In the genomic region with DNA sequence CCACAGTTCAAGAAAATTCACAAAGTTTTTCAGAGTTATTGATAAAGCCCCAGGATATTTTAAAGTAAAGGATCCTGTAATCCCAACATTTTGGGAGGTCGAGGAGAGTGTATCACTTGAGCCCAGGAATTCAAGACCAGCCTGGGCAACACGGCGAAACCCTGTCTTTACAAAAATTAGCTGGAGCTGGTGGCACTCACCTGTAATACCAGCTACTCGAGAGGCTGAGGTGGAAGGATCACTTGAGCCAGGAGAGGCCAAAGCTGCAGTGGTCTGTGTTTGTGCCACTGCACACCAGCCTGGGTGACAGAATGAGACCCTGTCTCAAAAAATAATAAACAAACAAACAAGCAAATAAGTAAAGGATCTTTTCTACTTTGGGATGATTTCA, we compare ENCODE assay signal across 8 cellular contexts. TPM values are rescaled to one million over a fixed set of nuclear protein-coding genes. Genes with fewer than 3 reads are reported as not detected.
"Had no signal": no experiment of that assay in that cellular context is flagged by ENCODE, and none has a peak within 500 bp of the region (broad histone marks: within the 10 kb centered on the region; RNA-seq: fewer than 3 reads in every experiment).

No MANE protein-coding gene starts in this region.

- H3K4me1 ChIP-seq: HAP-1 had no signal

- H3K4me3 ChIP-seq: GM23248, HAP-1 had no signal

- H3K27ac ChIP-seq: GM23248 had no signal

- H3K9me3 ChIP-seq: HAP-1 had no signal

- H3K36me3 ChIP-seq: HAP-1 had no signal

- ATAC-seq: HCT116 had no signal

- DNase-seq: GM23248, GOT3, H7, HFFc6, KBM-7 had no signal

RNA-seq across cellular contexts. Expression of gene LRRK2, which starts 39.5 kb away (rescaled TPM):
- total RNA-seq: HT-29 had no signal
